ENCODE assay signal across 8 cellular contexts in the genomic region with DNA sequence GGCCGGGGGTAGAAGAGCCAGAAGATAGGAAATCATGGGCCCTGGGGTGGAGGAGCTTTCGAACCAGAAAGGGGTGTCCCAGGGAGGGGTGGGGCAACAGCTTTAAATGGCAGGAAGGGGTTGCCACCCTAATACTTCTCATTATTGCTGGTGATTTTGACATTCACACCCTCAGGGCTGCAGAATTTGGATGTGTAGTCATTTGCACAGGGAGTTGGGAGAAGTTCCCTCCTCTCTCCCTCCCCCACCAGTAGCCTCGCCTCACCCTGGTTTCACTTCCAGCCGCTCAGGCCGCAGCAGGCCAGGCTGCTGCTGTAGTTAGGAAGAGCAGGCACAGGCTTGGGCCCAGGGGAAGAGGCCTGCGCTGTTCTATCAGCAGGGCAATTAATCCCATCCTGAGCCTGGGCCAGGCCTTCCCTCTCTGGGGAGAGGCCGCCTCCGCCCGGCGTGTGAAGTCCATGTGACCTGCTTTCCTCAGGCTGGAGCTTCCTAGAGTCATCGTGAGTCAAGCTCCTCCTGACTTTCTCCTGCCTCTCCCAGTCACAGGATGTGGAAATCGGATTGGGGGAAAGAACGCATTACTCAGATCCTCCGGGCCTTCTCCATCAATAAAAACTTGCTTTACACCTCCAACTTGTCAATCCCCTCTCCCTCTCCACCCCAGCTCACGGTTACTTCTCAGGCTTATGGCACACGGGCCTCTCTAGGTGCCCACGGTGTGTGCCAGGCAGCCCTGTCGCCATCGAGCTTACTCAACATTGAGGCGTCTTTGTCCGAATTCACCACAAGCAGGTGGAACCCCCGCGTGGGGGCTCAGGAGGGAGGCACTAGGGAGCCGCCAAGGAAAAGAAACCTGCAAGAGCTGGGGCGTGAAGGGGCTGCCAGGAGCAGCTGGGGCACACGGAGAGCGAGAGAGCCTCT. TPM values are rescaled to one million over a fixed set of nuclear protein-coding genes. Genes with fewer than 3 reads are reported as not detected.
A peak's percentile ranks its signal among the peaks of the same experiment; 100 is the strongest.
DNase-seq lines count a peak whose midpoint lies in the region; ATAC-seq and TF ChIP-seq lines count a peak whose summit lies in the region.

No MANE protein-coding gene starts in this region.

- H2AK5ac ChIP-seq in trophoblast cell (ENCODE audit: low read length): peak overlapping the region; percentile 19

- H3K14ac ChIP-seq in trophoblast cell (ENCODE audit: low read length): no peak overlapping the region

- peak overlapping the region; percentile 49 for H3K27ac Mint-ChIP-seq in GM23338
- H3K27ac Mint-ChIP-seq in naive thymus-derived CD8-positive, alpha-beta T cell: peak overlapping the region in 3 of 10 donors; percentile 53 to 71 (median 54)

- H3K4me1 Mint-ChIP-seq in GM23338: peaks cover 46% of the 10 kb centered on the region
- H3K4me1 Mint-ChIP-seq in naive thymus-derived CD8-positive, alpha-beta T cell: peaks cover 0 to 14% (median 9%) of the 10 kb centered on the region in 4 donors

- H4K20me1 ChIP-seq in GM23338 (replicated peaks; ENCODE audit: insufficient read depth): no peaks in the 10 kb centered on the region

- peaks cover 15% of the 10 kb centered on the region for H3K27me3 Mint-ChIP-seq in GM23338 (ENCODE audit: insufficient read depth, low read depth, poor library complexity)
- H3K27me3 Mint-ChIP-seq in naive thymus-derived CD8-positive, alpha-beta T cell: peaks cover 0 to 3% (median 0%) of the 10 kb centered on the region in 5 donors

- H3K36me3 ChIP-seq in GM23338 (ENCODE audit: insufficient read depth) (no peaks in the 10 kb centered on the region), trophoblast cell (ENCODE audit: control insufficient read depth in 1 of 2, insufficient read depth in 2 of 2, low read length in 2 of 2) (no peaks in the 10 kb centered on the region)

- peak; percentile 77 for ATAC-seq in GM23338
- no peak for ATAC-seq in naive thymus-derived CD8-positive, alpha-beta T cell
- ATAC-seq in GM21529 (IDR thresholded peaks at IDR 0.05; ENCODE audit: unreplicated experiment): no peak

- no peaks in the 10 kb centered on the region for H3K36me3 Mint-ChIP-seq in GM23338 (ENCODE audit: low read depth)
- H3K36me3 Mint-ChIP-seq in naive thymus-derived CD8-positive, alpha-beta T cell: no peaks in the 10 kb centered on the region

- peak overlapping the region; percentile 31 for H4K91ac ChIP-seq in trophoblast cell (ENCODE audit: low read depth, low read length)

- no peaks in the 10 kb centered on the region for H3K79me2 ChIP-seq in GM23338 (replicated peaks; ENCODE audit: insufficient read depth)
- no peaks in the 10 kb centered on the region for H3K79me2 ChIP-seq in trophoblast cell (ENCODE audit: control insufficient read depth, insufficient read depth, low read length, poor library complexity)

- no CpG with 5 or more reads among the region's 27 CpGs for WGBS in trophoblast cell (ENCODE audit: extremely low coverage, insufficient coverage, insufficient read length)

- H3K18ac ChIP-seq in trophoblast cell (ENCODE audit: low read length): no peak overlapping the region

- no peak overlapping the region for H3K9ac ChIP-seq in trophoblast cell (ENCODE audit: low read length)

- H2AFZ ChIP-seq in GM23338 (peak overlapping the region; percentile 80), trophoblast cell (ENCODE audit: insufficient read depth, low read length, poor library complexity) (no peak overlapping the region)

- POLR2A ChIA-PET in naive thymus-derived CD8-positive, alpha-beta T cell (lab: Charles Lee): no interaction called here

- H3K9me2 ChIP-seq in GM23338 (ENCODE audit: insufficient read depth): 0 out of 2 replicates have a peak, but pooled peaks cover 10% of the 10 kb centered on the region

- 0 out of 3 replicates have a peak overlapping the region, but pooled peaks have one; percentile 1 for H3K4me3 Mint-ChIP-seq in GM23338
- H3K4me3 Mint-ChIP-seq in naive thymus-derived CD8-positive, alpha-beta T cell: peak overlapping the region in 1 of 10 donors; percentile 54

- no peak overlapping the region for H2BK120ac ChIP-seq in trophoblast cell (ENCODE audit: insufficient read depth, low read length, poor library complexity)

- no peaks in the 10 kb centered on the region for H3K27me3 ChIP-seq in GM23338 (ENCODE audit: insufficient read depth)
- H3K27me3 ChIP-seq in trophoblast cell (ENCODE audit: insufficient read depth, low read length): no peaks in the 10 kb centered on the region

- no peak overlapping the region for H3K23ac ChIP-seq in trophoblast cell (ENCODE audit: low read length)

- H3K4me2 ChIP-seq in GM23338: peak overlapping the region; percentile 34; the same call in 1 of the 2 replicates
- H3K4me2 ChIP-seq in trophoblast cell (ENCODE audit: low read length): no peak overlapping the region

- H3K4me1 ChIP-seq in GM23338 (ENCODE audit: insufficient read depth) (peaks cover 28% of the 10 kb centered on the region), trophoblast cell (ENCODE audit: control insufficient read depth in 1 of 2, insufficient read depth in 2 of 2, low read length in 2 of 2) (peaks cover 10 to 12% of the 10 kb centered on the region in 2 experiments)

- peak overlapping the region; percentile 46 for H2BK12ac ChIP-seq in trophoblast cell (ENCODE audit: low read length)

- no peak overlapping the region for H3K4ac ChIP-seq in trophoblast cell (ENCODE audit: low read depth, low read length)

- H3F3A ChIP-seq in GM23338 (replicated peaks; ENCODE audit: low read depth): no peaks in the 10 kb centered on the region

- peaks cover 5% of the 10 kb centered on the region for H3K9me3 ChIP-seq in trophoblast cell (ENCODE audit: insufficient read depth, low read depth, low read length)

- no peaks in the 10 kb centered on the region for H3K9me3 Mint-ChIP-seq in GM23338
- no peaks in the 10 kb centered on the region for H3K9me3 Mint-ChIP-seq in naive thymus-derived CD8-positive, alpha-beta T cell

- peak; percentile 35 for DNase-seq in GM23338 (ENCODE audit: low spot score)
- peak; percentile 62 for DNase-seq in SKM-1 (lab: John Stamatoyannopoulos, UW; ENCODE audit: unreplicated experiment)
- DNase-seq in glomerular visceral epithelial cell (ENCODE audit: extremely low spot score): peak; percentile 97
- peak; percentile 89 to 93 for DNase-seq in trophoblast cell
- DNase-seq in DMS153 treated with DMSO at 0.1 percent for 48 hours (lab: John Stamatoyannopoulos, UW; ENCODE audit: unreplicated experiment): no peak
- DNase-seq in stimulated activated CD4-positive, alpha-beta T cell treated with anti-CD3 and anti-CD28 coated beads, Interleukin-4, amount 100 ng/mL, for 4 hours: no peak
- DNase-seq in naive thymus-derived CD8-positive, alpha-beta T cell: no peak

- no peak overlapping the region for H4K8ac ChIP-seq in trophoblast cell (ENCODE audit: low read depth, low read length)

- no peak overlapping the region for H3K4me3 ChIP-seq in GM23338
- H3K4me3 ChIP-seq in trophoblast cell (ENCODE audit: low read depth, low read length): no peak overlapping the region

- H3K79me1 ChIP-seq in trophoblast cell (ENCODE audit: low read length): peaks cover 5% of the 10 kb centered on the region

- H3K27ac ChIP-seq in GM23338 (ENCODE audit: low read depth) (no peak overlapping the region), trophoblast cell (ENCODE audit: low read depth, low read length) (no peak overlapping the region)

- no peak for TF ChIP-seq CTCF in GM23338 (conservative IDR thresholded peaks at IDR 0.05; ENCODE audit: low read depth in 2 of 2)

- no peak overlapping the region for H2BK5ac ChIP-seq in trophoblast cell (ENCODE audit: low read depth, low read length, poor library complexity)

- no peak overlapping the region for H4K12ac ChIP-seq in trophoblast cell (ENCODE audit: low read depth, low read length)

TF ChIP-seq in GM23338, 12 proteins besides CTCF, POLR2A, EP300 and RAD21 (continues in another document):
- TF ChIP-seq JUNB (IDR thresholded peaks at IDR 0.05; ENCODE audit: unreplicated experiment): no peak
- TF ChIP-seq, protein P1, sequence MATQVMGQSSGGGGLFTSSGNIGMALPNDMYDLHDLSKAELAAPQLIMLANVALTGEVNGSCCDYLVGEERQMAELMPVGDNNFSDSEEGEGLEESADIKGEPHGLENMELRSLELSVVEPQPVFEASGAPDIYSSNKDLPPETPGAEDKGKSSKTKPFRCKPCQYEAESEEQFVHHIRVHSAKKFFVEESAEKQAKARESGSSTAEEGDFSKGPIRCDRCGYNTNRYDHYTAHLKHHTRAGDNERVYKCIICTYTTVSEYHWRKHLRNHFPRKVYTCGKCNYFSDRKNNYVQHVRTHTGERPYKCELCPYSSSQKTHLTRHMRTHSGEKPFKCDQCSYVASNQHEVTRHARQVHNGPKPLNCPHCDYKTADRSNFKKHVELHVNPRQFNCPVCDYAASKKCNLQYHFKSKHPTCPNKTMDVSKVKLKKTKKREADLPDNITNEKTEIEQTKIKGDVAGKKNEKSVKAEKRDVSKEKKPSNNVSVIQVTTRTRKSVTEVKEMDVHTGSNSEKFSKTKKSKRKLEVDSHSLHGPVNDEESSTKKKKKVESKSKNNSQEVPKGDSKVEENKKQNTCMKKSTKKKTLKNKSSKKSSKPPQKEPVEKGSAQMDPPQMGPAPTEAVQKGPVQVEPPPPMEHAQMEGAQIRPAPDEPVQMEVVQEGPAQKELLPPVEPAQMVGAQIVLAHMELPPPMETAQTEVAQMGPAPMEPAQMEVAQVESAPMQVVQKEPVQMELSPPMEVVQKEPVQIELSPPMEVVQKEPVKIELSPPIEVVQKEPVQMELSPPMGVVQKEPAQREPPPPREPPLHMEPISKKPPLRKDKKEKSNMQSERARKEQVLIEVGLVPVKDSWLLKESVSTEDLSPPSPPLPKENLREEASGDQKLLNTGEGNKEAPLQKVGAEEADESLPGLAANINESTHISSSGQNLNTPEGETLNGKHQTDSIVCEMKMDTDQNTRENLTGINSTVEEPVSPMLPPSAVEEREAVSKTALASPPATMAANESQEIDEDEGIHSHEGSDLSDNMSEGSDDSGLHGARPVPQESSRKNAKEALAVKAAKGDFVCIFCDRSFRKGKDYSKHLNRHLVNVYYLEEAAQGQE (IDR thresholded peaks at IDR 0.05; ENCODE audit: unreplicated experiment): no peak
- TF ChIP-seq POLR2AphosphoS5 (IDR thresholded peaks at IDR 0.05; ENCODE audit: low read depth): no peak
- no peak for TF ChIP-seq NANOG (IDR thresholded peaks at IDR 0.05; ENCODE audit: borderline replicate concordance)
- TF ChIP-seq ZNF331 (CRISPR knock-in tag; IDR thresholded peaks at IDR 0.05; ENCODE audit: low read depth): no peak
- TF ChIP-seq EZH2phosphoT487 (IDR thresholded peaks at IDR 0.05; ENCODE audit: unreplicated experiment): no peak

RNA-seq across cellular contexts. Expression of a gene that starts 7.8 kb away (rescaled TPM):
- not detected in 2 replicates for total RNA-seq in GM23338 (2014; rRNA removed; shearing (Covaris generic))
- not detected in 2 replicates for polyA plus RNA-seq in GM23338 (2016; fragmentation: Nextera tagmentation; extraction: Ambion mirVana)
- 1.7 and 2.0 TPM in 2 replicates for polyA plus RNA-seq in trophoblast cell (2013)
- 1 to 10 TPM; 5.0 to 7.4 TPM for total RNA-seq in naive thymus-derived CD8-positive, alpha-beta T cell
- 10 to 100 TPM in 1 of 3 donors, 1 to 10 TPM in 2; 2.3 to 14.0 (median 7.2) TPM for polyA plus RNA-seq in naive thymus-derived CD8-positive, alpha-beta T cell

Comparison
In these comparisons a context has a peak if more than half of its experiments do, and no peak if none do; other contexts are left out.
1. DNase-seq: peak in GM23338 (single experiment), SKM-1 (single experiment), glomerular visceral epithelial cell (single experiment) and trophoblast cell (2 of 2); none in DMS153 treated with DMSO at 0.1 percent for 48 hours (single experiment), stimulated activated CD4-positive, alpha-beta T cell treated with anti-CD3 and anti-CD28 coated beads, Interleukin-4, amount 100 ng/mL, for 4 hours (0 of 2) and naive thymus-derived CD8-positive, alpha-beta T cell (0 of 10).